10 cellular contexts compared by ENCODE assay signal in the genomic region with DNA sequence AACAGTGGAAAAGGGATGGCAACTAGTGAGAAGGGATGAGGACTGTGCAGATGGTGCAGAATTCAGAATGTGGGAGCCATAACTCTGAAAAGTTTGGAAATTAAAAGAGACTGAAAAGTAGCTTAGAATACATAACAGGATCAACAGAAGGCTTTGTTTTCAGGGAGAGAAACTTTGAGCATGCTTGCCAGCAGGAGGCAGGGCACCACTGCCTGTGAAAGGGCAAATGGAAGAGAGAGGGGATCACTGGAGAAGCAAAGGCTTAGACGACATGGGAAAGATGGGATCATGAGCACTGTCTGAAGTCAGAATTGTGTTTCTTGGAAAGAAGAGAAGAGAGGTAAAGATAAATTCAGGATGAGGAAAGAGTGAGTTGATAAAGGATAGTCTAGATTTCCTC.
DNase-seq lines count a peak whose midpoint lies in the region; ATAC-seq, FAIRE-seq and TF ChIP-seq lines count a peak whose summit lies in the region.
"Had no signal": no experiment of that assay in that cellular context is flagged by ENCODE, and none has a peak within 500 bp of the region (broad histone marks: within the 10 kb centered on the region; RNA-seq: fewer than 3 reads in every experiment).

No MANE protein-coding gene starts in this region.

- POLR2A ChIA-PET in PC-9 (lab: Charles Lee; ENCODE audit: unreplicated experiment), result no interaction called here
- POLR2A ChIA-PET in RWPE1 (lab: Yijun Ruan, JAX; ENCODE audit: low non-redundant PET), result no interaction called here

- no peaks in the 10 kb centered on the region for H3K79me2 ChIP-seq in PC-9 (ENCODE audit: low read depth)

- H3K4me1 ChIP-seq in PC-9 (replicated peaks; ENCODE audit: insufficient read depth) (no peaks in the 10 kb centered on the region), sigmoid colon (no peaks in the 10 kb centered on the region)

- peak; percentile 5 for DNase-seq in GM12865 (ENCODE audit: low read depth)
- DNase-seq in PC-9, result no peak
- DNase-seq in foreskin fibroblast, result peak; percentile 27 to 70
- no peak for DNase-seq in sigmoid colon
- no peak for DNase-seq in NK-92 treated with Interleukin-12 subunit alpha and Interleukin-12 subunit beta, amount 100 ng/mL, for 24 hours (lab: John Stamatoyannopoulos, UW)
- no peak for DNase-seq in GM12891 (ENCODE audit: insufficient read length, low spot score)
- no peak for DNase-seq in RWPE1 (ENCODE audit: low spot score)
- DNase-seq: hippocampal formation, NCI-H2029 had no signal

- peak overlapping the region; percentile 23; the same call in 1 of the 2 replicates for H2AFZ ChIP-seq in PC-9

- no peak for TF ChIP-seq POLR2A in sigmoid colon (IDR thresholded peaks at IDR 0.05)
- no peak for TF ChIP-seq POLR2A in GM12891 (IDR thresholded peaks at IDR 0.05; ENCODE audit: low read depth, low read length)

- FAIRE-seq in GM12891 (lab: Jason Lieb, UNC), result no peak

- no peaks in the 10 kb centered on the region for H3F3A ChIP-seq in PC-9 (ENCODE audit: insufficient read depth, low read depth)

- intact Hi-C loops in PC-9 (cut with micrococcal nuclease; ENCODE audit: unreplicated experiment) (loop anchor here (2.0 kb wide), 1 partner anchor 303 kb away; no protein-coding TSS in a partner anchor), sigmoid colon (cut with DNase I) (loop anchor here (10.0 kb wide), 1 partner anchor 481 kb away; no protein-coding TSS in a partner anchor)

- no peak for TF ChIP-seq EP300 in sigmoid colon (IDR thresholded peaks at IDR 0.05)

- TF ChIP-seq CTCF in GM12865 (IDR thresholded peaks at IDR 0.05; ENCODE audit: insufficient read depth, low read depth, low read length, missing control alignments), result no peak
- peak; percentile 79 for TF ChIP-seq CTCF in PC-9 (conservative IDR thresholded peaks at IDR 0.05)
- peak; percentile 72 for TF ChIP-seq CTCF in foreskin fibroblast (IDR thresholded peaks at IDR 0.05; ENCODE audit: low read depth, low read length)
- peak in 3 of 4 experiments; percentile 20 to 47 (median 44) for TF ChIP-seq CTCF in sigmoid colon (IDR thresholded peaks at IDR 0.05)
- TF ChIP-seq CTCF in RWPE1 (conservative IDR thresholded peaks at IDR 0.05; ENCODE audit: low read depth), result no peak

- H3K27me3 ChIP-seq in PC-9 (ENCODE audit: insufficient read depth, low read depth) (no peaks in the 10 kb centered on the region), sigmoid colon (no peaks in the 10 kb centered on the region)

- H3K4me3 ChIP-seq in GM12865 (ENCODE audit: low read depth, low read length), result no peak overlapping the region
- no peak overlapping the region for H3K4me3 ChIP-seq in PC-9
- H3K4me3 ChIP-seq in foreskin fibroblast (ENCODE audit: low read depth in 1 of 2, low read length in 2 of 2), result no peak overlapping the region
- H3K4me3 ChIP-seq in sigmoid colon, result no peak overlapping the region

- H3K4me2 ChIP-seq in PC-9, result no peak overlapping the region

- BruUV-seq in PC-9 (replicated peaks; lab: Mats Ljungman, UMichigan), result no TSS peak

- H4K20me1 ChIP-seq in PC-9 (ENCODE audit: insufficient read depth), result no peaks in the 10 kb centered on the region

- 38 to 40% methylated on average over 1 of the region's 1 CpG for WGBS in sigmoid colon, 2 donors

- CTCF ChIA-PET in PC-9 (lab: Charles Lee), result interaction anchor here (0.6 to 1.1 kb wide), 2 partner anchors 296 to 303 kb away, joined by 4 to 9 read pairs; no protein-coding TSS in a partner anchor
- CTCF ChIA-PET in RWPE1 (lab: Yijun Ruan, JAX), result no interaction called here

- H3K36me3 ChIP-seq in PC-9 (ENCODE audit: low read depth), result no peaks in the 10 kb centered on the region
- peaks cover 0 to 10% (median 0%) of the 10 kb centered on the region in 4 donors for H3K36me3 ChIP-seq in sigmoid colon

- ATAC-seq in HG03135 (IDR thresholded peaks at IDR 0.05; ENCODE audit: unreplicated experiment), result no peak

- H3K27ac ChIP-seq in PC-9, result no peak overlapping the region
- H3K27ac ChIP-seq in sigmoid colon, result no peak overlapping the region
- no peak overlapping the region for H3K27ac ChIP-seq in RWPE1

- H3K9me2 ChIP-seq in PC-9 (ENCODE audit: insufficient read depth), result no peaks in the 10 kb centered on the region

- H3K9me3 ChIP-seq in PC-9 (ENCODE audit: insufficient read depth, low read depth) (no peaks in the 10 kb centered on the region), sigmoid colon (no peaks in the 10 kb centered on the region)

TF ChIP-seq in GM12891, 5 proteins besides CTCF, POLR2A, EP300 and RAD21:
- TF ChIP-seq PAX5 (IDR thresholded peaks at IDR 0.05; ENCODE audit: insufficient read depth, low read length, severe bottlenecking) (no peak), SPI1 (IDR thresholded peaks at IDR 0.05; ENCODE audit: low read depth, low read length) (no peak), TAF1 (IDR thresholded peaks at IDR 0.05; ENCODE audit: low read depth, low read length) (no peak), POLR2AphosphoS5 (IDR thresholded peaks at IDR 0.05; ENCODE audit: low read depth, low read length) (no peak), POU2F2 (IDR thresholded peaks at IDR 0.05; ENCODE audit: low read depth, low read length) (no peak)
TF ChIP-seq in GM12891: peak in this region for 0.

Comparison
In these comparisons a context has a peak if more than half of its experiments do, and no peak if none do; other contexts are left out.
1. DNase-seq: peak in GM12865 (single experiment) and foreskin fibroblast (2 of 2); none in PC-9 (0 of 2), sigmoid colon (single experiment), NK-92 treated with Interleukin-12 subunit alpha and Interleukin-12 subunit beta, amount 100 ng/mL, for 24 hours (single experiment), GM12891 (single experiment) and RWPE1 (single experiment).
2. CTCF ChIP-seq: peak in PC-9 (single experiment), foreskin fibroblast (single experiment) and sigmoid colon (3 of 4); none in GM12865 (single experiment) and RWPE1 (single experiment).